1 cellular context compared by ENCODE assay signal in genomic region chr16:3992297-3993051, GRCh38.
TF ChIP-seq lines count a peak whose summit lies in the region.

No MANE protein-coding gene starts in this region.

TF ChIP-seq in IMR-90, 13 proteins besides CTCF, POLR2A, EP300 and RAD21:
- TF ChIP-seq BHLHE40 (IDR thresholded peaks at IDR 0.05; ENCODE audit: low read depth, low read length) = no peak
- TF ChIP-seq MAZ (IDR thresholded peaks at IDR 0.05; ENCODE audit: borderline replicate concordance, low read depth, low read length) = no peak
- no peak for TF ChIP-seq NFE2L2 (IDR thresholded peaks at IDR 0.05; ENCODE audit: low read depth, low read length)
- no peak for TF ChIP-seq RCOR1 (IDR thresholded peaks at IDR 0.05; ENCODE audit: insufficient replicate concordance, low read length)
TF ChIP-seq in IMR-90: peak in this region for 0.
